In the genomic region with DNA sequence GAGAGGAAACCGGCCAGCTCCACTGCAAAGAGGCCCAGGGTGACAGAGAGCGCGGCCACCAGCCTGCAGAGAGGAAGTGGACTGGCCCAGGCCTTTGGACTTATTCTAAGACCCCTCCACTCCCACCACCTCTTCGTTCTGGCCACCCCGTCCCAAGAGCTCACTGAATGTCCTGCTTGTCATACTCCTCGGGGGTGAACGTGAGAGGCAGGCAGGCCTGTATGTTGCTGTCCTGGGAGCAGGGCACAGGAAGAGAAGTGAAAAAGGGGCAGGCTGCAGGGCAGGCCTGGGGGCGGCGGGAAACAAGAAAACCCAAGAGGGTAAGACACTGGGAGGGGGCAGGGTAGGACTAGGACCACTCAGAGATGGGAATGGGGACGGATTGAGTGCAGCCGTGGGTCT, we compare ENCODE assay signal across 1 cellular context.
TF ChIP-seq lines count a peak whose summit lies in the region.

No MANE protein-coding gene starts in this region.

TF ChIP-seq in SK-N-SH, 30 proteins besides CTCF, POLR2A, EP300 and RAD21 (continued from another document):
- TF ChIP-seq, protein P1, sequence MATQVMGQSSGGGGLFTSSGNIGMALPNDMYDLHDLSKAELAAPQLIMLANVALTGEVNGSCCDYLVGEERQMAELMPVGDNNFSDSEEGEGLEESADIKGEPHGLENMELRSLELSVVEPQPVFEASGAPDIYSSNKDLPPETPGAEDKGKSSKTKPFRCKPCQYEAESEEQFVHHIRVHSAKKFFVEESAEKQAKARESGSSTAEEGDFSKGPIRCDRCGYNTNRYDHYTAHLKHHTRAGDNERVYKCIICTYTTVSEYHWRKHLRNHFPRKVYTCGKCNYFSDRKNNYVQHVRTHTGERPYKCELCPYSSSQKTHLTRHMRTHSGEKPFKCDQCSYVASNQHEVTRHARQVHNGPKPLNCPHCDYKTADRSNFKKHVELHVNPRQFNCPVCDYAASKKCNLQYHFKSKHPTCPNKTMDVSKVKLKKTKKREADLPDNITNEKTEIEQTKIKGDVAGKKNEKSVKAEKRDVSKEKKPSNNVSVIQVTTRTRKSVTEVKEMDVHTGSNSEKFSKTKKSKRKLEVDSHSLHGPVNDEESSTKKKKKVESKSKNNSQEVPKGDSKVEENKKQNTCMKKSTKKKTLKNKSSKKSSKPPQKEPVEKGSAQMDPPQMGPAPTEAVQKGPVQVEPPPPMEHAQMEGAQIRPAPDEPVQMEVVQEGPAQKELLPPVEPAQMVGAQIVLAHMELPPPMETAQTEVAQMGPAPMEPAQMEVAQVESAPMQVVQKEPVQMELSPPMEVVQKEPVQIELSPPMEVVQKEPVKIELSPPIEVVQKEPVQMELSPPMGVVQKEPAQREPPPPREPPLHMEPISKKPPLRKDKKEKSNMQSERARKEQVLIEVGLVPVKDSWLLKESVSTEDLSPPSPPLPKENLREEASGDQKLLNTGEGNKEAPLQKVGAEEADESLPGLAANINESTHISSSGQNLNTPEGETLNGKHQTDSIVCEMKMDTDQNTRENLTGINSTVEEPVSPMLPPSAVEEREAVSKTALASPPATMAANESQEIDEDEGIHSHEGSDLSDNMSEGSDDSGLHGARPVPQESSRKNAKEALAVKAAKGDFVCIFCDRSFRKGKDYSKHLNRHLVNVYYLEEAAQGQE (IDR thresholded peaks at IDR 0.05; ENCODE audit: low read depth, low read length): no peak
- no peak for TF ChIP-seq MEF2A (IDR thresholded peaks at IDR 0.05; ENCODE audit: borderline replicate concordance, low read depth)
- TF ChIP-seq NRF1 (IDR thresholded peaks at IDR 0.05; ENCODE audit: low read depth, low read length): no peak
- TF ChIP-seq MXI1 (IDR thresholded peaks at IDR 0.05; ENCODE audit: low read depth, low read length): no peak
- no peak for TF ChIP-seq IRF3 (IDR thresholded peaks at IDR 0.05; ENCODE audit: low read depth, low read length)
- TF ChIP-seq FOXM1 (IDR thresholded peaks at IDR 0.05; ENCODE audit: low read depth): no peak
- TF ChIP-seq MAX (IDR thresholded peaks at IDR 0.05; ENCODE audit: low read depth): no peak
- TF ChIP-seq TCF12 (IDR thresholded peaks at IDR 0.05): no peak
- no peak for TF ChIP-seq CHD2 (IDR thresholded peaks at IDR 0.05; ENCODE audit: low read length, partially characterized antibody)
- no peak for TF ChIP-seq RFX5 (IDR thresholded peaks at IDR 0.05; ENCODE audit: low read length)
- no peak for TF ChIP-seq SIN3A (IDR thresholded peaks at IDR 0.05; ENCODE audit: borderline replicate concordance, low read depth, low read length)
- TF ChIP-seq RCOR1 (IDR thresholded peaks at IDR 0.05; ENCODE audit: low read length): no peak
- no peak for TF ChIP-seq ELF1 (IDR thresholded peaks at IDR 0.05)
- no peak for TF ChIP-seq POLR2AphosphoS5 (IDR thresholded peaks at IDR 0.05; ENCODE audit: low read depth, low read length)
- TF ChIP-seq SMC3 (IDR thresholded peaks at IDR 0.05; ENCODE audit: low read depth, low read length): no peak
- TF ChIP-seq PBX3 (IDR thresholded peaks at IDR 0.05): no peak
- TF ChIP-seq NFIC (IDR thresholded peaks at IDR 0.05; ENCODE audit: borderline replicate concordance): no peak
- no peak for TF ChIP-seq YY1 (IDR thresholded peaks at IDR 0.05; ENCODE audit: low read depth)
- TF ChIP-seq, protein P2, sequence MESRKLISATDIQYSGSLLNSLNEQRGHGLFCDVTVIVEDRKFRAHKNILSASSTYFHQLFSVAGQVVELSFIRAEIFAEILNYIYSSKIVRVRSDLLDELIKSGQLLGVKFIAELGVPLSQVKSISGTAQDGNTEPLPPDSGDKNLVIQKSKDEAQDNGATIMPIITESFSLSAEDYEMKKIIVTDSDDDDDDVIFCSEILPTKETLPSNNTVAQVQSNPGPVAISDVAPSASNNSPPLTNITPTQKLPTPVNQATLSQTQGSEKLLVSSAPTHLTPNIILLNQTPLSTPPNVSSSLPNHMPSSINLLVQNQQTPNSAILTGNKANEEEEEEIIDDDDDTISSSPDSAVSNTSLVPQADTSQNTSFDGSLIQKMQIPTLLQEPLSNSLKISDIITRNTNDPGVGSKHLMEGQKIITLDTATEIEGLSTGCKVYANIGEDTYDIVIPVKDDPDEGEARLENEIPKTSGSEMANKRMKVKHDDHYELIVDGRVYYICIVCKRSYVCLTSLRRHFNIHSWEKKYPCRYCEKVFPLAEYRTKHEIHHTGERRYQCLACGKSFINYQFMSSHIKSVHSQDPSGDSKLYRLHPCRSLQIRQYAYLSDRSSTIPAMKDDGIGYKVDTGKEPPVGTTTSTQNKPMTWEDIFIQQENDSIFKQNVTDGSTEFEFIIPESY (IDR thresholded peaks at IDR 0.05; ENCODE audit: borderline replicate concordance, low read depth): no peak
